1 cellular context compared by ENCODE assay signal in genomic region chr19:42219812-42220750, GRCh38.
TF ChIP-seq lines count a peak whose summit lies in the region.

Gene ZNF526 (plus strand): TSS chr19:42220312. CDS start chr19:42224404, 4,092 bp downstream.

TF ChIP-seq in SK-N-SH, 30 proteins besides CTCF, POLR2A, EP300 and RAD21 (continued from another document):
- peak; percentile 54 for TF ChIP-seq IRF3 (IDR thresholded peaks at IDR 0.05; ENCODE audit: low read depth, low read length)
- TF ChIP-seq ELF1 (IDR thresholded peaks at IDR 0.05), result no peak
- no peak for TF ChIP-seq REST (IDR thresholded peaks at IDR 0.05; ENCODE audit: low read depth, low read length)
- no peak for TF ChIP-seq GABPA (IDR thresholded peaks at IDR 0.05; ENCODE audit: low read depth)
- TF ChIP-seq MEF2A (IDR thresholded peaks at IDR 0.05; ENCODE audit: borderline replicate concordance, low read depth), result no peak
- TF ChIP-seq MAX (IDR thresholded peaks at IDR 0.05; ENCODE audit: low read depth), result peak; percentile 68
- TF ChIP-seq TEAD4 (IDR thresholded peaks at IDR 0.05; ENCODE audit: borderline replicate concordance, insufficient read depth), result no peak
- TF ChIP-seq MXI1 (IDR thresholded peaks at IDR 0.05; ENCODE audit: low read depth, low read length), result peak; percentile 95
- peak; percentile 88 for TF ChIP-seq GATA2 (CRISPR knock-in tag; IDR thresholded peaks at IDR 0.05)
- no peak for TF ChIP-seq FOXJ3 (CRISPR knock-in tag; IDR thresholded peaks at IDR 0.05)
- TF ChIP-seq CHD2 (IDR thresholded peaks at IDR 0.05; ENCODE audit: low read length, partially characterized antibody), result no peak
- TF ChIP-seq SMC3 (IDR thresholded peaks at IDR 0.05; ENCODE audit: low read depth, low read length), result no peak
TF ChIP-seq in SK-N-SH: peak in this region for 10.
